In the genomic region with DNA sequence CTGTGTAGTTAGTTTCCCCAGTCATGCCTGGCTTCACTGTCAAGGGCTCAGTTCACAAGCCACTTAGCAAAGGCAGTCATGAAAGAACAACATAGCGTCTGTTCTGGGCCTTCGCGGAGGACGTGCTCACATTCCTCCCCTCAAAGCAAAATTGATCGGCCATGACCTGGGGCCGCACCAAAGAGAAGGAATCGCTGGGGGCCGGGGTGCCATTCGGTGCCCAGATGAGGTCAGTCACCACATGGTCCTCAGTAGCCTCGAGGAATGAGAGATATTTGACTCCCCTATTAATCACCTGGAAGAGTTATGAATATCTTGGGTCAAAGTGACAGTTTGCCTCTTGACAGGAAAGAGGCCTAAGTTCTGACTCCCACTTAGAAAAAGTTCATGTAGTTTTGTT, we compare ENCODE assay signal across 24 cellular contexts.
"Had no signal": no experiment of that assay in that cellular context is flagged by ENCODE, and none has a peak within 500 bp of the region (broad histone marks: within the 10 kb centered on the region; RNA-seq: fewer than 3 reads in every experiment).

No MANE protein-coding gene starts in this region.

- H3K27ac ChIP-seq: brain microvascular endothelial cell, coronary artery, dorsolateral prefrontal cortex, gastrocnemius medialis, testis, uterus had no signal

- H3K4me3 Mint-ChIP-seq: activated CD8-positive, alpha-beta T cell treated with anti-CD3 and anti-CD28 coated beads for 36 hours; activated T-cell treated with anti-CD3 and anti-CD28 coated beads, Interleukin-2, amount 50 U/mL, for 4 hours; activated T-helper 17 cell treated with anti-CD3 and anti-CD28 coated beads, Interleukin-2, amount 50 U/mL, for 72 hours; naive thymus-derived CD8-positive, alpha-beta T cell; T-helper 17 cell had no signal

- H3K27me3 ChIP-seq: brain microvascular endothelial cell, dorsolateral prefrontal cortex, gastrocnemius medialis, testis, uterus had no signal

- H3K9me3 Mint-ChIP-seq: activated CD8-positive, alpha-beta T cell treated with anti-CD3 and anti-CD28 coated beads for 36 hours; activated T-cell treated with anti-CD3 and anti-CD28 coated beads, Interleukin-2, amount 50 U/mL, for 4 hours; activated T-helper 17 cell treated with anti-CD3 and anti-CD28 coated beads, Interleukin-2, amount 50 U/mL, for 72 hours; naive thymus-derived CD8-positive, alpha-beta T cell had no signal

- H3K27me3 Mint-ChIP-seq: activated CD8-positive, alpha-beta T cell treated with anti-CD3 and anti-CD28 coated beads for 36 hours; activated T-helper 17 cell treated with anti-CD3 and anti-CD28 coated beads, Interleukin-2, amount 50 U/mL, for 72 hours; naive thymus-derived CD8-positive, alpha-beta T cell; T-helper 17 cell had no signal

- H3K4me3 ChIP-seq: coronary artery, dorsolateral prefrontal cortex, gastrocnemius medialis, testis, uterus had no signal

- H3K36me3 Mint-ChIP-seq: naive thymus-derived CD8-positive, alpha-beta T cell had no signal

- H3K27ac Mint-ChIP-seq: activated CD8-positive, alpha-beta T cell treated with anti-CD3 and anti-CD28 coated beads for 36 hours; activated T-helper 17 cell treated with anti-CD3 and anti-CD28 coated beads, Interleukin-2, amount 50 U/mL, for 72 hours; T-helper 17 cell had no signal

- H3K4me1 Mint-ChIP-seq: activated T-helper 17 cell treated with anti-CD3 and anti-CD28 coated beads, Interleukin-2, amount 50 U/mL, for 72 hours; naive thymus-derived CD8-positive, alpha-beta T cell; T-helper 17 cell had no signal

- ATAC-seq: activated CD8-positive, alpha-beta T cell treated with anti-CD3 and anti-CD28 coated beads for 36 hours; activated T-cell treated with anti-CD3 and anti-CD28 coated beads, Interleukin-2, amount 50 U/mL, for 4 hours; activated T-helper 17 cell treated with anti-CD3 and anti-CD28 coated beads, Interleukin-2, amount 50 U/mL, for 72 hours; gastrocnemius medialis; left cardiac atrium; naive thymus-derived CD8-positive, alpha-beta T cell; T-helper 17 cell had no signal

- DNase-seq: activated CD4-positive, alpha-beta T cell treated with anti-CD3 and anti-CD28 coated beads for 1 hour; activated CD4-positive, alpha-beta T cell treated with anti-CD3 and anti-CD28 coated beads, Interleukin-2, amount 50 U/mL, for 1 hour; activated CD8-positive, alpha-beta T cell treated with anti-CD3 and anti-CD28 coated beads for 36 hours; activated gamma-delta T cell treated with Interleukin-2 at 50 U/mL for 16 hours; activated naive CD4-positive, alpha-beta T cell treated with anti-CD3 and anti-CD28 coated beads, Interleukin-2, amount 50 U/mL, for 16 hours; activated T-cell treated with anti-CD3 and anti-CD28 coated beads, Interleukin-2, amount 50 U/mL, for 4 hours; amniotic stem cell; brain microvascular endothelial cell; dorsolateral prefrontal cortex; effector memory CD4-positive, alpha-beta T cell; gastrocnemius medialis; glutamatergic neuron; left cardiac atrium; naive thymus-derived CD8-positive, alpha-beta T cell; stimulated activated CD4-positive, alpha-beta T cell treated with anti-CD3 and anti-CD28 coated beads, Interleukin-15, amount 100 ng/mL, for 24 hours; stimulated activated CD4-positive, alpha-beta T cell treated with anti-CD3 and anti-CD28 coated beads, Interleukin-2, amount 100 ng/mL, for 24 hours; stimulated activated naive CD4-positive, alpha-beta T cell treated with Interleukin-2 at 50 U/mL for 16 hours; T-helper 17 cell; T1000; testis; trophoblast cell; uterus had no signal

- H3K36me3 ChIP-seq: brain microvascular endothelial cell, gastrocnemius medialis, uterus had no signal

- H3K9me3 ChIP-seq: gastrocnemius medialis, testis, uterus had no signal

- H3K4me1 ChIP-seq: gastrocnemius medialis, testis, uterus had no signal
